ENCODE assay signal across 22 cellular contexts in the genomic region with DNA sequence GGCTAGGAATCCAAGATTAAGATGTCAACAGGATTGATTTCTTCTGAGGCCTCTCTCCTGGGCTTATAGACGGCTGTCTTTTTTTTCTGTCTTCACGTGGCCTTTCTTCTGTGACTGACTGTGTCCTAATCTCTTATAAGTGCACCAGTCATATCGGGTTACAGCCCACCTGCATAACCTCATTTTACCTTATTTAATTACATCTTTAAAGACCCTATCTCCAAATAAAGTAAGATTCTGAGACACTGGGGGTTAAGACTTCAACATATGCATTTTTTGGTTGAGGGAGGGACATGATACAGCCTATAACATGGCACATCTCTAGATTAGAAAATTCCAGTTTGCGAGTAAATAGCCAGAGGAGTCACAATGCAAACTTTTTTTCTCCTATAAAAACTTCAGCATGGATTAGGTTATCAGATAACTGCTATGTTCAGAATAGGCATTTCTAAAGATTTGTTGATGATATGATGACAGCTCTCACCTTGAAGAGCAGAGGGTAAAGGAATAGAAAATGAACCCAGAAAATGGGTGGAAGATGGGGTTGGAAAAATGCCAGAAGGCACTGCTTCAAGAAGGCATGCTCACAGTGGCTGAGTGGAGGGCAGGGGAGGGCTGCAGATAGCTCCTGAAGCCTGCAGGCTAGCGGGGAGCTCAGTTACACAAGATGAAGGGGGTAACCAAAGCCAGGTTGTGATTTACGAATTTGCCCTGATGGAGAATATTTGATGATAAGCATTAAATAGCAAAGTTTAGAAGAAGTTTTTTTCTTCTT. TPM values are rescaled to one million over a fixed set of nuclear protein-coding genes. Genes with fewer than 3 reads are reported as not detected.
DNase-seq lines count a peak whose midpoint lies in the region; ATAC-seq and TF ChIP-seq lines count a peak whose summit lies in the region.
"Had no signal": no experiment of that assay in that cellular context is flagged by ENCODE, and none has a peak within 500 bp of the region (broad histone marks: within the 10 kb centered on the region; RNA-seq: fewer than 3 reads in every experiment).

No MANE protein-coding gene starts in this region.

- intact Hi-C loops in left cardiac atrium (cut with DNase I) = no loop called here

- H3K4me3 ChIP-seq in WERI-Rb-1 (ENCODE audit: low read depth, low read length) = no peak overlapping the region

- ATAC-seq in left cardiac atrium (no peak), HG03571 (IDR thresholded peaks at IDR 0.05; ENCODE audit: unreplicated experiment) (no peak)
- ATAC-seq: CD8-positive, alpha-beta T cell; Panc1 had no signal

- peak; percentile 8 for DNase-seq in NCI-H748 (lab: John Stamatoyannopoulos, UW; ENCODE audit: unreplicated experiment)
- DNase-seq in NCI-H748 treated with DMSO at 0.1 percent for 48 hours (lab: John Stamatoyannopoulos, UW) = no peak
- DNase-seq in NCI-H524 (lab: John Stamatoyannopoulos, UW) = peak; percentile 81 to 95
- DNase-seq in WERI-Rb-1 = peak; percentile 25
- DNase-seq in left cardiac atrium = no peak
- DNase-seq in NCI-H2029 treated with DMSO at 0.1 percent for 48 hours (lab: John Stamatoyannopoulos, UW) = no peak
- DNase-seq: Caco-2; CD8-positive, alpha-beta T cell; DMS79 treated with DMSO at 0.1 percent for 48 hours; GF-D8; HCEC 1CT; NCI-H1092; NCI-H2029; NCI-H774; SHP77; T-helper 9 cell had no signal

- no peak for TF ChIP-seq CTCF in WERI-Rb-1 (IDR thresholded peaks at IDR 0.05; ENCODE audit: low read depth, low read length)

- no peak overlapping the region for H3K27ac ChIP-seq in WERI-Rb-1
- H3K27ac ChIP-seq: C4-2B, HL-60, RWPE1 had no signal

- no peaks in the 10 kb centered on the region for H3K27me3 ChIP-seq in WERI-Rb-1 (ENCODE audit: insufficient read depth, low read depth, severe bottlenecking)

- no peaks in the 10 kb centered on the region for H3K9me3 ChIP-seq in WERI-Rb-1 (ENCODE audit: severe bottlenecking)
- H3K9me3 ChIP-seq: Caco-2 had no signal

- no peaks in the 10 kb centered on the region for H3K36me3 ChIP-seq in WERI-Rb-1

RNA-seq across cellular contexts. Expression of gene PDE7B, which starts 8.7 kb away (rescaled TPM):
- 10 to 100 TPM; 10.3 TPM for total RNA-seq in left cardiac atrium
- total RNA-seq: Caco-2, H1 had no signal

Comparison
In these comparisons a context has a peak if more than half of its experiments do, and no peak if none do; other contexts are left out.
1. DNase-seq: peak in NCI-H748 (single experiment), NCI-H524 (2 of 2) and WERI-Rb-1 (single experiment); none in NCI-H748 treated with DMSO at 0.1 percent for 48 hours (single experiment), left cardiac atrium (single experiment) and NCI-H2029 treated with DMSO at 0.1 percent for 48 hours (single experiment).